Comparison of ENCODE assay signal across 10 cellular contexts in the genomic region with DNA sequence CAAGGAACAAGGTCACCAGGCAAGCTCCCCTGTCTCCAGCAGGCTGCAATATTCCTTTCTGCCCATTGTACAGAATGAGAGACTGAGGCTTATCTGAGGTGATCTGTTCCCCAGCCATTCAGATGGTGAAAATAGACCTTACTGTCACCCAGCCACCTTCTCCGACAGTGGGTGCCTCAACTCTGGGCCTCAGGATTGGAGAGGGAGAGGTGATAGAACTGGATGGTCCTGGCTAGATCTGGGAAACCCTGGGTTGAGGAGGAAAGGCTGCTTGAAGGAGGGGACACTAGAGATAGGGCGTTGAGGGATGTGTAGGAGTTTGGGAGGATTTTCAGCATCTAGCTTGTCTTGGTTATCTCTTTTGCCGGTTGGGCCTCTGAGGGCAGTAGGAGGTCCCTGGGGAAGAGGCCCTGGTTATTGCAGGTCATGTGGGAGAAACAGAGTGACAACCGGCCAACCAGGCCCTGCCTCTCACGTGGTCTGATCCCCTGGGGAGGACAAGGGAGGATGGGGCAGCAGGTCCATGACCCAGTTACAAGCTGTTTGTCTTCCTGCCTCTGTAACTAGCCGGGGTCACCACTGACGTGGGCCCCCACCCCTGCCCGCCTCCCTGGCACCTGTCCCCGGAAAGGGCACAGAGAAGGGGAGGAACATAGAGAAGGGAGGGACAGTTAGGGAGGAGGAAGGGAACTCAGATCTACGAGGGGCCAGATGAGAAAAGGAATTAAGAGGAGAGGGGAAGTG. TPM values are rescaled to one million over a fixed set of nuclear protein-coding genes. Genes with fewer than 3 reads are reported as not detected.
A peak's percentile ranks its signal among the peaks of the same experiment; 100 is the strongest.
DNase-seq lines count a peak whose midpoint lies in the region; ATAC-seq and TF ChIP-seq lines count a peak whose summit lies in the region.
"Had no signal": no experiment of that assay in that cellular context is flagged by ENCODE, and none has a peak within 500 bp of the region (broad histone marks: within the 10 kb centered on the region; RNA-seq: fewer than 3 reads in every experiment).

No MANE protein-coding gene starts in this region.

- H3K9me2 ChIP-seq in GM23338 (ENCODE audit: insufficient read depth), result no peaks in the 10 kb centered on the region

- peak; percentile 89 to 95 (median 92) for DNase-seq in adrenal gland
- DNase-seq in right cardiac atrium, result peak; percentile 80 to 91 (median 88)
- peak; percentile 86 to 96 for DNase-seq in gastrocnemius medialis
- no peak for DNase-seq in NCI-H82 (lab: John Stamatoyannopoulos, UW)
- DNase-seq in GM23338 (ENCODE audit: low spot score), result no peak
- no peak for DNase-seq in brain microvascular endothelial cell
- DNase-seq in germinal center (ENCODE audit: low spot score), result no peak
- DNase-seq: activated naive CD8-positive, alpha-beta T cell treated with anti-CD3 and anti-CD28 coated beads, Interleukin-2, amount 10 ng/mL, durations not matched to agents 7 days and 5 days; stimulated activated CD4-positive, alpha-beta T cell treated with anti-CD3 and anti-CD28 coated beads, Interleukin-4, amount 100 ng/mL, for 1 hour had no signal

- no peaks in the 10 kb centered on the region for H4K20me1 ChIP-seq in GM23338 (replicated peaks; ENCODE audit: insufficient read depth)

- no peaks in the 10 kb centered on the region for H3K9me3 Mint-ChIP-seq in GM23338
- H3K9me3 Mint-ChIP-seq: activated naive CD8-positive, alpha-beta T cell treated with anti-CD3 and anti-CD28 coated beads, Interleukin-2, amount 10 ng/mL, durations not matched to agents 7 days and 5 days had no signal

- in situ Hi-C loops in gastrocnemius medialis (cut with MboI; ENCODE audit: low sequenced_read_pairs in 4 of 4), result loop anchor here in 2 of 4 donors (10.0 kb wide), 1 partner anchor 50 kb away; no protein-coding TSS in a partner anchor
- in situ Hi-C loops in brain microvascular endothelial cell (cut with HindIII; ENCODE audit: low pct_ligation_motif_present, low sequenced_read_pairs), result no loop called here

- no peak for TF ChIP-seq CTCF in C4-2B (conservative IDR thresholded peaks at IDR 0.05)
- TF ChIP-seq CTCF in adrenal gland (IDR thresholded peaks at IDR 0.05), result peak in 1 of 6 experiments; percentile 8
- TF ChIP-seq CTCF in gastrocnemius medialis (IDR thresholded peaks at IDR 0.05 in 4 of 5, conservative IDR thresholded peaks at IDR 0.05 in 1 of 5), result no peak
- TF ChIP-seq CTCF in GM23338 (conservative IDR thresholded peaks at IDR 0.05; ENCODE audit: low read depth in 2 of 2), result no peak
- TF ChIP-seq CTCF in brain microvascular endothelial cell (IDR thresholded peaks at IDR 0.05; ENCODE audit: low read depth, low read length, missing control alignments), result no peak

- H3K27me3 ChIP-seq in adrenal gland (no peaks in the 10 kb centered on the region), right cardiac atrium (ENCODE audit: control insufficient read depth, insufficient read depth) (no peaks in the 10 kb centered on the region), gastrocnemius medialis (no peaks in the 10 kb centered on the region), GM23338 (ENCODE audit: insufficient read depth) (peaks cover 53% of the 10 kb centered on the region), brain microvascular endothelial cell (replicated peaks) (no peaks in the 10 kb centered on the region)

- H3K4me3 ChIP-seq in adrenal gland, result peak overlapping the region in 1 of 4 donors; percentile 17
- no peak overlapping the region for H3K4me3 ChIP-seq in right cardiac atrium (ENCODE audit: low read length)
- H3K4me3 ChIP-seq in gastrocnemius medialis, result peak overlapping the region; percentile 32 to 56 (median 45)
- no peak overlapping the region for H3K4me3 ChIP-seq in GM23338
- H3K4me3 ChIP-seq in brain microvascular endothelial cell (ENCODE audit: low read depth, low read length), result no peak overlapping the region

- TF ChIP-seq POLR2A in adrenal gland (IDR thresholded peaks at IDR 0.05), result no peak
- no peak for TF ChIP-seq POLR2A in gastrocnemius medialis (IDR thresholded peaks at IDR 0.05)

- no peak overlapping the region for H3K4me3 Mint-ChIP-seq in GM23338
- H3K4me3 Mint-ChIP-seq: activated naive CD8-positive, alpha-beta T cell treated with anti-CD3 and anti-CD28 coated beads, Interleukin-2, amount 10 ng/mL, durations not matched to agents 7 days and 5 days had no signal

- H3K4me1 ChIP-seq in adrenal gland (replicated peaks in 1 of 2) (peaks cover 54 to 87% of the 10 kb centered on the region in 2 donors), right cardiac atrium (ENCODE audit: control insufficient read depth, insufficient read depth, low read length) (peaks cover 9% of the 10 kb centered on the region), gastrocnemius medialis (peaks cover 52 to 57% of the 10 kb centered on the region in 2 donors), GM23338 (ENCODE audit: insufficient read depth) (peaks cover 12% of the 10 kb centered on the region; the same call in 1 of the 2 replicates)

- peaks cover 13% of the 10 kb centered on the region for H3K4me1 Mint-ChIP-seq in GM23338

- intact Hi-C loops in adrenal gland (cut with DNase I) (no loop called here), right cardiac atrium (cut with DNase I) (no loop called here), gastrocnemius medialis (cut with DNase I; ENCODE audit: low total_unique reads) (loop anchor here (1.0 to 10.0 kb wide), 6 partner anchors 11 to 1310 kb away; no protein-coding TSS in a partner anchor)

- no peak overlapping the region for H3K4me2 ChIP-seq in GM23338

- H3K27me3 Mint-ChIP-seq in GM23338 (ENCODE audit: insufficient read depth, low read depth, poor library complexity), result peaks cover 48% of the 10 kb centered on the region
- H3K27me3 Mint-ChIP-seq: activated naive CD8-positive, alpha-beta T cell treated with anti-CD3 and anti-CD28 coated beads, Interleukin-2, amount 10 ng/mL, durations not matched to agents 7 days and 5 days had no signal

- whole genome bisulfite sequencing in adrenal gland, 4 donors, result 21 to 38% (median 22%) methylated on average over 8 to 10 of the region's 10 CpGs
- 25% methylated on average over 10 of the region's 10 CpGs for WGBS in right cardiac atrium

- H3K27ac ChIP-seq in C4-2B, result peak overlapping the region; percentile 58
- peak overlapping the region; percentile 84 to 97 (median 89) for H3K27ac ChIP-seq in adrenal gland
- H3K27ac ChIP-seq in right cardiac atrium (ENCODE audit: low read length), result peak overlapping the region; percentile 94
- peak overlapping the region; percentile 98 to 100 (median 98) for H3K27ac ChIP-seq in gastrocnemius medialis
- H3K27ac ChIP-seq in GM23338 (ENCODE audit: low read depth), result no peak overlapping the region
- no peak overlapping the region for H3K27ac ChIP-seq in brain microvascular endothelial cell

- H2AFZ ChIP-seq in GM23338, result no peak overlapping the region

- H3K27ac Mint-ChIP-seq in GM23338, result no peak overlapping the region
- H3K27ac Mint-ChIP-seq: activated naive CD8-positive, alpha-beta T cell treated with anti-CD3 and anti-CD28 coated beads, Interleukin-2, amount 10 ng/mL, durations not matched to agents 7 days and 5 days had no signal

- H3K9me3 ChIP-seq in adrenal gland (replicated peaks in 1 of 3) (no peaks in the 10 kb centered on the region), right cardiac atrium (ENCODE audit: control insufficient read depth, low read length) (no peaks in the 10 kb centered on the region), gastrocnemius medialis (no peaks in the 10 kb centered on the region)

- no peaks in the 10 kb centered on the region for H3K36me3 Mint-ChIP-seq in GM23338 (ENCODE audit: low read depth)
- H3K36me3 Mint-ChIP-seq: activated naive CD8-positive, alpha-beta T cell treated with anti-CD3 and anti-CD28 coated beads, Interleukin-2, amount 10 ng/mL, durations not matched to agents 7 days and 5 days had no signal

- H3K36me3 ChIP-seq in adrenal gland (replicated peaks in 1 of 2) (no peaks in the 10 kb centered on the region), gastrocnemius medialis (no peaks in the 10 kb centered on the region), GM23338 (ENCODE audit: insufficient read depth) (no peaks in the 10 kb centered on the region), brain microvascular endothelial cell (replicated peaks) (no peaks in the 10 kb centered on the region)

- no peaks in the 10 kb centered on the region for H3K79me2 ChIP-seq in GM23338 (replicated peaks; ENCODE audit: insufficient read depth)

- no peaks in the 10 kb centered on the region for H3F3A ChIP-seq in GM23338 (replicated peaks; ENCODE audit: low read depth)

- ATAC-seq in right cardiac atrium (peak; percentile 53 to 55), gastrocnemius medialis (peak; percentile 55 to 60), GM23338 (no peak)

TF ChIP-seq in GM23338, 12 proteins besides CTCF, POLR2A, EP300 and RAD21 (continues in another document):
- no peak for TF ChIP-seq ZNF114 (CRISPR knock-in tag; IDR thresholded peaks at IDR 0.05)
- no peak for TF ChIP-seq POLR2AphosphoS5 (IDR thresholded peaks at IDR 0.05; ENCODE audit: low read depth)
- no peak for TF ChIP-seq EZH2phosphoT487 (IDR thresholded peaks at IDR 0.05; ENCODE audit: unreplicated experiment)

RNA-seq across cellular contexts. Expression of a gene that starts 8.2 kb away (rescaled TPM):
- 100 to 1,000 TPM; 124 to 329 (median 236) TPM for total RNA-seq in adrenal gland
- 100 to 1,000 TPM in 1 of 3 donors, 10 to 100 TPM in 2; 34.9 to 154 (median 69.2) TPM for polyA plus RNA-seq in adrenal gland
- total RNA-seq in right cardiac atrium, result 100 to 1,000 TPM; 175 to 223 (median 188) TPM
- 186 TPM for polyA plus RNA-seq in right cardiac atrium
- total RNA-seq in gastrocnemius medialis, result 100 to 1,000 TPM in 3 of 4 donors, 10 to 100 TPM in 1; 90.2 to 403 (median 348) TPM
- total RNA-seq in GM23338 (2014; rRNA removed; shearing (Covaris generic)), result 0.58 and 1.3 TPM in 2 replicates
- polyA plus RNA-seq in GM23338 (2016; fragmentation: Nextera tagmentation; extraction: Ambion mirVana), result 5.3 and 8.2 TPM in 2 replicates

Comparison
In these comparisons a context has a peak if more than half of its experiments do, and no peak if none do; other contexts are left out.
1. H3K27ac ChIP-seq: peak in C4-2B (single experiment), adrenal gland (5 of 5), right cardiac atrium (single experiment) and gastrocnemius medialis (4 of 4); none in GM23338 (single experiment) and brain microvascular endothelial cell (single experiment).
2. DNase-seq: peak in adrenal gland (7 of 7), right cardiac atrium (3 of 3) and gastrocnemius medialis (2 of 2); none in NCI-H82 (single experiment), GM23338 (single experiment), brain microvascular endothelial cell (single experiment) and germinal center (single experiment).
3. H3K4me3 ChIP-seq: peak in gastrocnemius medialis (4 of 4); none in right cardiac atrium (single experiment), GM23338 (single experiment) and brain microvascular endothelial cell (single experiment).
4. RNA of a gene that starts 8.2 kb away (total RNA-seq): 90.2 to 403 TPM in gastrocnemius medialis, 124 to 329 TPM in adrenal gland and 175 to 223 TPM in right cardiac atrium; 0.58 to 1.3 TPM in GM23338; every median in the first group is over 10 times any median in the second.